In the genomic region with DNA sequence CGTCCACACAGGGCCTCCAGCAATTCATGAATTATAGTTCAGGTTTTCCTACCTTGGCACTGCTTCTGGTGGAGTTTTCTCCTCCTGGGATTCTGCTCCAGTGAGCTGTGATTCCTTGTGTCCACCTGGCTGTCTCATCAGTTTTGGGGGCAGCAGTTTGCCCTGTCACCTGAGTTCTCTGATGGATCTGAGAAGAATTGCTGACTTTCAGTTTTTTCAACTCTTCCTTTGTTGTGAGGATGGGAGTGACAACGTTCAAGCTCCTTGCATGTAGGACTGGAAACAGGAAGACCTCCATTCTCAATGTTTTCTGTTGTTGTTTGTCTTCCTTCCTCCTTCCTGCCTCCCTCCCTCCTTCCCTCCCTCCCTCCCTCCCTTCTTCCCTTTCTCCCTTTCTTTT, we compare ENCODE assay signal across 26 cellular contexts.
"Had no signal": no experiment of that assay in that cellular context is flagged by ENCODE, and none has a peak within 500 bp of the region (broad histone marks: within the 10 kb centered on the region; RNA-seq: fewer than 3 reads in every experiment).

No MANE protein-coding gene starts in this region.

- DNase-seq: activated CD4-positive, alpha-beta T cell treated with anti-CD3 and anti-CD28 coated beads for 48 hours; activated CD4-positive, alpha-beta T cell treated with anti-CD3 and anti-CD28 coated beads, Interleukin-2, amount 50 U/mL, for 4 hours; activated CD4-positive, CD25-positive, alpha-beta regulatory T cell treated with anti-CD3 and anti-CD28 coated beads, Interleukin-2, amount 50 U/mL, for 72 hours; activated CD8-positive, alpha-beta memory T cell treated with anti-CD3 and anti-CD28 coated beads, Interleukin-2, amount 50 U/mL, for 48 hours; activated CD8-positive, alpha-beta T cell treated with anti-CD3 and anti-CD28 coated beads, Interleukin-2, amount 10 ng/mL, durations not matched to agents 7 days and 5 days; activated effector memory CD4-positive, alpha-beta T cell treated with Interleukin-2 at 50 U/mL for 16 hours; activated naive CD4-positive, alpha-beta T cell treated with Interleukin-2 at 50 U/mL for 16 hours; activated naive CD8-positive, alpha-beta T cell treated with anti-CD3 and anti-CD28 coated beads, Interleukin-2, amount 50 U/mL, for 24 hours; activated T-cell treated with anti-CD3 and anti-CD28 coated beads, Interleukin-2, amount 50 U/mL, for 24 hours; amygdala; NCI-H1048; NCI-H146; NCI-H187 treated with DMSO at 0.1 percent for 48 hours; NCI-H2081 treated with DMSO at 0.1 percent for 48 hours; NCI-H2227 treated with DMSO at 0.1 percent for 48 hours; NCI-H446 treated with DMSO at 0.1 percent for 48 hours; NCI-H524 treated with DMSO at 0.1 percent for 48 hours; NCI-H748 treated with DMSO at 0.1 percent for 48 hours; SIG-M5; T-helper 17 cell; T-helper 9 cell had no signal

- H3K4me1 Mint-ChIP-seq: activated naive CD8-positive, alpha-beta T cell treated with anti-CD3 and anti-CD28 coated beads, Interleukin-2, amount 50 U/mL, for 24 hours; central memory CD8-positive, alpha-beta T cell; T-helper 17 cell had no signal

- H3K36me3 Mint-ChIP-seq: activated naive CD4-positive, alpha-beta T cell treated with anti-CD3 and anti-CD28 coated beads, Interleukin-2, amount 50 U/mL, for 72 hours; brain; WTC11 had no signal

- H3K4me3 Mint-ChIP-seq: activated CD8-positive, alpha-beta T cell treated with anti-CD3 and anti-CD28 coated beads, Interleukin-2, amount 10 ng/mL, durations not matched to agents 7 days and 5 days; activated naive CD8-positive, alpha-beta T cell treated with anti-CD3 and anti-CD28 coated beads, Interleukin-2, amount 50 U/mL, for 24 hours; activated T-cell treated with anti-CD3 and anti-CD28 coated beads, Interleukin-2, amount 50 U/mL, for 24 hours; activated T-helper 1 cell treated with anti-CD3 and anti-CD28 coated beads, Interleukin-12 subunit alpha, Interleukin-12 subunit beta, Interleukin-2, Interleukin-4 antibody, amounts not matched to agents 30 ng/mL and 10 ng/mL and 1 ng/mL, durations not matched to agents 14 hours and 24 hours and 36 hours; brain; central memory CD8-positive, alpha-beta T cell; T-helper 17 cell; WTC11 had no signal

- ATAC-seq: activated CD8-positive, alpha-beta T cell treated with anti-CD3 and anti-CD28 coated beads, Interleukin-2, amount 10 ng/mL, durations not matched to agents 7 days and 5 days; activated naive CD4-positive, alpha-beta T cell treated with anti-CD3 and anti-CD28 coated beads, Interleukin-2, amount 50 U/mL, for 72 hours; activated naive CD8-positive, alpha-beta T cell treated with anti-CD3 and anti-CD28 coated beads, Interleukin-2, amount 50 U/mL, for 24 hours; T-helper 17 cell; WTC11 had no signal

- H3K27ac Mint-ChIP-seq: activated CD8-positive, alpha-beta T cell treated with anti-CD3 and anti-CD28 coated beads, Interleukin-2, amount 10 ng/mL, durations not matched to agents 7 days and 5 days; activated naive CD4-positive, alpha-beta T cell treated with anti-CD3 and anti-CD28 coated beads, Interleukin-2, amount 50 U/mL, for 72 hours; activated naive CD8-positive, alpha-beta T cell treated with anti-CD3 and anti-CD28 coated beads, Interleukin-2, amount 50 U/mL, for 24 hours; activated T-cell treated with anti-CD3 and anti-CD28 coated beads, Interleukin-2, amount 50 U/mL, for 24 hours; activated T-helper 1 cell treated with anti-CD3 and anti-CD28 coated beads, Interleukin-12 subunit alpha, Interleukin-12 subunit beta, Interleukin-2, Interleukin-4 antibody, amounts not matched to agents 30 ng/mL and 10 ng/mL and 1 ng/mL, durations not matched to agents 14 hours and 24 hours and 36 hours; brain; T-helper 17 cell; WTC11 had no signal

- H3K9me3 Mint-ChIP-seq: activated naive CD4-positive, alpha-beta T cell treated with anti-CD3 and anti-CD28 coated beads, Interleukin-2, amount 50 U/mL, for 72 hours; activated naive CD8-positive, alpha-beta T cell treated with anti-CD3 and anti-CD28 coated beads, Interleukin-2, amount 50 U/mL, for 24 hours; activated T-cell treated with anti-CD3 and anti-CD28 coated beads, Interleukin-2, amount 50 U/mL, for 24 hours; activated T-helper 1 cell treated with anti-CD3 and anti-CD28 coated beads, Interleukin-12 subunit alpha, Interleukin-12 subunit beta, Interleukin-2, Interleukin-4 antibody, amounts not matched to agents 30 ng/mL and 10 ng/mL and 1 ng/mL, durations not matched to agents 14 hours and 24 hours and 36 hours; central memory CD8-positive, alpha-beta T cell had no signal

- H3K27me3 Mint-ChIP-seq: activated naive CD8-positive, alpha-beta T cell treated with anti-CD3 and anti-CD28 coated beads, Interleukin-2, amount 50 U/mL, for 24 hours had no signal
